Comparison of ENCODE assay signal across 18 cellular contexts in genomic region chr2:160418398-160418765, GRCh38.
DNase-seq lines count a peak whose midpoint lies in the region; ATAC-seq and TF ChIP-seq lines count a peak whose summit lies in the region.
"Had no signal": no experiment of that assay in that cellular context is flagged by ENCODE, and none has a peak within 500 bp of the region (broad histone marks: within the 10 kb centered on the region; RNA-seq: fewer than 3 reads in every experiment).

No MANE protein-coding gene starts in this region.

- H3K36me3 ChIP-seq in HUES64 (ENCODE audit: insufficient read depth, low read length): no peaks in the 10 kb centered on the region
- H3K36me3 ChIP-seq in brain microvascular endothelial cell (replicated peaks): no peaks in the 10 kb centered on the region
- H3K36me3 ChIP-seq: gastroesophageal sphincter had no signal

- H3K27me3 Mint-ChIP-seq in activated CD4-positive, alpha-beta memory T cell treated with anti-CD3 and anti-CD28 coated beads for 36 hours: no peaks in the 10 kb centered on the region
- H3K27me3 Mint-ChIP-seq in activated CD4-positive, alpha-beta memory T cell treated with anti-CD3 and anti-CD28 coated beads, Interleukin-2, amount 10 ng/mL, durations not matched to agents 7 days and 5 days: no peaks in the 10 kb centered on the region
- no peaks in the 10 kb centered on the region for H3K27me3 Mint-ChIP-seq in naive thymus-derived CD8-positive, alpha-beta T cell
- H3K27me3 Mint-ChIP-seq: type B pancreatic cell had no signal

- CTCF ChIA-PET in activated CD4-positive, alpha-beta memory T cell treated with anti-CD3 and anti-CD28 coated beads for 36 hours (lab: Charles Lee): interaction anchor here (0.8 to 2.5 kb wide), 3 partner anchors 10 to 56 kb away, joined by 3 to 14 read pairs (median 9); no protein-coding TSS in a partner anchor
- CTCF ChIA-PET in activated CD4-positive, alpha-beta memory T cell treated with anti-CD3 and anti-CD28 coated beads, Interleukin-2, amount 10 ng/mL, durations not matched to agents 7 days and 5 days (lab: Charles Lee): no interaction called here

- peaks cover 66% of the 10 kb centered on the region for H3K4me1 Mint-ChIP-seq in activated CD4-positive, alpha-beta memory T cell treated with anti-CD3 and anti-CD28 coated beads for 36 hours (ENCODE audit: low read depth)
- peaks cover 50% of the 10 kb centered on the region for H3K4me1 Mint-ChIP-seq in activated CD4-positive, alpha-beta memory T cell treated with anti-CD3 and anti-CD28 coated beads, Interleukin-2, amount 10 ng/mL, durations not matched to agents 7 days and 5 days
- peaks cover 33 to 69% (median 53%) of the 10 kb centered on the region in 4 donors for H3K4me1 Mint-ChIP-seq in naive thymus-derived CD8-positive, alpha-beta T cell

- H3K9me3 Mint-ChIP-seq in activated CD4-positive, alpha-beta memory T cell treated with anti-CD3 and anti-CD28 coated beads for 36 hours: no peaks in the 10 kb centered on the region
- H3K9me3 Mint-ChIP-seq in activated CD4-positive, alpha-beta memory T cell treated with anti-CD3 and anti-CD28 coated beads, Interleukin-2, amount 10 ng/mL, durations not matched to agents 7 days and 5 days: no peaks in the 10 kb centered on the region
- peaks cover 0 to 5% (median 0%) of the 10 kb centered on the region in 9 donors for H3K9me3 Mint-ChIP-seq in naive thymus-derived CD8-positive, alpha-beta T cell
- H3K9me3 Mint-ChIP-seq: CD14-positive monocyte; stimulated activated memory B cell treated with anti-CD40 and anti-IgM and Interleukin-4, amounts not matched to agents 10 μg/mL and 1 μg/mL and 100 μg/mL, for 72 hours had no signal

- H3K36me3 Mint-ChIP-seq in activated CD4-positive, alpha-beta memory T cell treated with anti-CD3 and anti-CD28 coated beads for 36 hours: no peaks in the 10 kb centered on the region
- H3K36me3 Mint-ChIP-seq in activated CD4-positive, alpha-beta memory T cell treated with anti-CD3 and anti-CD28 coated beads, Interleukin-2, amount 10 ng/mL, durations not matched to agents 7 days and 5 days (ENCODE audit: low read depth): peaks cover 20% of the 10 kb centered on the region
- peaks cover 0 to 3% (median 0%) of the 10 kb centered on the region in 3 donors for H3K36me3 Mint-ChIP-seq in naive thymus-derived CD8-positive, alpha-beta T cell
- H3K36me3 Mint-ChIP-seq: IgD-negative memory B cell; stimulated activated memory B cell treated with anti-CD40 and anti-IgM and Interleukin-4, amounts not matched to agents 10 μg/mL and 1 μg/mL and 100 μg/mL, for 72 hours had no signal

- ATAC-seq in naive thymus-derived CD8-positive, alpha-beta T cell: no peak
- no peak for ATAC-seq in HG03097 (IDR thresholded peaks at IDR 0.05; ENCODE audit: low FRiP score, unreplicated experiment)
- ATAC-seq in HG03108 (IDR thresholded peaks at IDR 0.05; ENCODE audit: unreplicated experiment): no peak
- ATAC-seq: body of pancreas; gastroesophageal sphincter; stimulated activated memory B cell treated with anti-CD40 and anti-IgM and Interleukin-4, amounts not matched to agents 10 μg/mL and 1 μg/mL and 100 μg/mL, for 72 hours had no signal

- no peak for DNase-seq in activated CD4-positive, alpha-beta memory T cell treated with anti-CD3 and anti-CD28 coated beads for 36 hours
- DNase-seq in activated CD4-positive, alpha-beta memory T cell treated with anti-CD3 and anti-CD28 coated beads, Interleukin-2, amount 10 ng/mL, durations not matched to agents 7 days and 5 days: no peak
- DNase-seq in brain microvascular endothelial cell: no peak
- no peak for DNase-seq in naive thymus-derived CD8-positive, alpha-beta T cell
- DNase-seq in NCI-H2171 (lab: John Stamatoyannopoulos, UW): no peak
- DNase-seq: ACHN; activated effector memory CD4-positive, alpha-beta T cell treated with anti-CD3 and anti-CD28 coated beads, Interleukin-2, amount 50 U/mL, for 16 hours; body of pancreas; NCI-H1694 treated with DMSO at 0.1 percent for 48 hours had no signal

- in situ Hi-C loops in brain microvascular endothelial cell (cut with HindIII; ENCODE audit: low pct_ligation_motif_present, low sequenced_read_pairs): no loop called here

- H3K27ac ChIP-seq in HUES64 (ENCODE audit: low read depth, low read length) (no peak overlapping the region), brain microvascular endothelial cell (peak overlapping the region; percentile 81)
- H3K27ac ChIP-seq: body of pancreas, gastroesophageal sphincter, VCaP had no signal

- intact Hi-C loops in activated CD4-positive, alpha-beta memory T cell treated with anti-CD3 and anti-CD28 coated beads for 36 hours (cut with micrococcal nuclease): no loop called here

- no peaks in the 10 kb centered on the region for H3K9me3 ChIP-seq in HUES64 (ENCODE audit: insufficient read depth, low read depth, low read length)
- H3K9me3 ChIP-seq: body of pancreas, gastroesophageal sphincter had no signal

- H3K27me3 ChIP-seq in HUES64 (ENCODE audit: insufficient read depth, low read length) (no peaks in the 10 kb centered on the region), brain microvascular endothelial cell (replicated peaks) (no peaks in the 10 kb centered on the region)
- H3K27me3 ChIP-seq: body of pancreas, gastroesophageal sphincter had no signal

- H3K4me3 ChIP-seq in HUES64 (ENCODE audit: low read length) (no peak overlapping the region), brain microvascular endothelial cell (ENCODE audit: low read depth, low read length) (no peak overlapping the region)
- H3K4me3 ChIP-seq: body of pancreas, gastroesophageal sphincter had no signal

- H3K4me1 ChIP-seq in HUES64 (ENCODE audit: insufficient read depth, low read length): peaks cover 20% of the 10 kb centered on the region
- H3K4me1 ChIP-seq: body of pancreas had no signal

- POLR2A ChIA-PET in activated CD4-positive, alpha-beta memory T cell treated with anti-CD3 and anti-CD28 coated beads for 36 hours (lab: Charles Lee): interaction anchor here (1.4 kb wide), 1 partner anchor 11 kb away, joined by 9 read pairs; no protein-coding TSS in a partner anchor
- POLR2A ChIA-PET in activated CD4-positive, alpha-beta memory T cell treated with anti-CD3 and anti-CD28 coated beads, Interleukin-2, amount 10 ng/mL, durations not matched to agents 7 days and 5 days (lab: Charles Lee): interaction anchor here (1.0 to 1.4 kb wide), 3 partner anchors 10 to 67 kb away, joined by 3 to 7 read pairs (median 5); no protein-coding TSS in a partner anchor
- POLR2A ChIA-PET in naive thymus-derived CD8-positive, alpha-beta T cell (lab: Charles Lee): interaction anchor here (1.2 to 2.3 kb wide), 2 partner anchors 11 kb away, joined by 4 to 8 read pairs; no protein-coding TSS in a partner anchor

- 91% methylated on average over 1 of the region's 1 CpG for WGBS in HUES64

- H3K4me3 Mint-ChIP-seq in activated CD4-positive, alpha-beta memory T cell treated with anti-CD3 and anti-CD28 coated beads for 36 hours: no peak overlapping the region
- no peak overlapping the region for H3K4me3 Mint-ChIP-seq in activated CD4-positive, alpha-beta memory T cell treated with anti-CD3 and anti-CD28 coated beads, Interleukin-2, amount 10 ng/mL, durations not matched to agents 7 days and 5 days
- no peak overlapping the region for H3K4me3 Mint-ChIP-seq in naive thymus-derived CD8-positive, alpha-beta T cell
- H3K4me3 Mint-ChIP-seq: CD14-positive monocyte; IgD-negative memory B cell; stimulated activated memory B cell treated with anti-CD40 and anti-IgM and Interleukin-4, amounts not matched to agents 10 μg/mL and 1 μg/mL and 100 μg/mL, for 72 hours; type B pancreatic cell had no signal

- TF ChIP-seq CTCF in brain microvascular endothelial cell (IDR thresholded peaks at IDR 0.05; ENCODE audit: low read depth, low read length, missing control alignments): no peak

- H3K27ac Mint-ChIP-seq in activated CD4-positive, alpha-beta memory T cell treated with anti-CD3 and anti-CD28 coated beads for 36 hours: peak overlapping the region; percentile 82
- no peak overlapping the region for H3K27ac Mint-ChIP-seq in activated CD4-positive, alpha-beta memory T cell treated with anti-CD3 and anti-CD28 coated beads, Interleukin-2, amount 10 ng/mL, durations not matched to agents 7 days and 5 days
- peak overlapping the region in 7 of 10 donors; percentile 2 to 80 (median 33) for H3K27ac Mint-ChIP-seq in naive thymus-derived CD8-positive, alpha-beta T cell
- H3K27ac Mint-ChIP-seq: CD14-positive monocyte; IgD-negative memory B cell; stimulated activated memory B cell treated with anti-CD40 and anti-IgM and Interleukin-4, amounts not matched to agents 10 μg/mL and 1 μg/mL and 100 μg/mL, for 72 hours; type B pancreatic cell had no signal

- 0 out of 2 replicates have a peak overlapping the region, but pooled peaks have one; percentile 16 for H3K9ac ChIP-seq in HUES64 (ENCODE audit: low read depth, low read length)
